ENCODE assay signal across 20 cellular contexts in genomic region chr14:89571502-89571901, GRCh38.
DNase-seq lines count a peak whose midpoint lies in the region; ATAC-seq, FAIRE-seq and TF ChIP-seq lines count a peak whose summit lies in the region.
"Had no signal": no experiment of that assay in that cellular context is flagged by ENCODE, and none has a peak within 500 bp of the region (broad histone marks: within the 10 kb centered on the region; RNA-seq: fewer than 3 reads in every experiment).

No MANE protein-coding gene starts in this region.

- H3K36me3 ChIP-seq in GM12878 (ENCODE audit: control insufficient read depth in 2 of 2, insufficient read depth in 2 of 2, low read length in 1 of 2): no peaks in the 10 kb centered on the region
- H3K36me3 ChIP-seq: SJSA1 had no signal

- TF ChIP-seq CTCF in GM12878 (IDR thresholded peaks at IDR 0.05 in 2 of 3, conservative IDR thresholded peaks at IDR 0.05 in 1 of 3; ENCODE audit: control insufficient read depth in 2 of 3, extremely low read depth in 1 of 3, insufficient read depth in 1 of 3, low read depth in 3 of 3, low read length in 3 of 3): no peak

- H3K4me1 ChIP-seq in GM12878 (ENCODE audit: control insufficient read depth, insufficient read depth, low read length): no peaks in the 10 kb centered on the region
- H3K4me1 ChIP-seq: SJSA1 had no signal

- H3K27ac ChIP-seq in GM12878 (ENCODE audit: control insufficient read depth, insufficient read depth): no peak overlapping the region
- H3K27ac ChIP-seq: PC-9, SJSA1 had no signal

- RAD21 ChIA-PET in GM12878 (lab: Charles Lee; ENCODE audit: unreplicated experiment): no interaction called here

- no peak for FAIRE-seq in GM12878 (lab: Jason Lieb, UNC)
- FAIRE-seq: GM18507, H1 had no signal

- CTCF ChIA-PET in GM12878 (lab: Yijun Ruan, JAX): no interaction called here

- TF ChIP-seq EP300 in GM12878 (IDR thresholded peaks at IDR 0.05; ENCODE audit: borderline replicate concordance in 1 of 2, control insufficient read depth in 1 of 2, low read depth in 2 of 2, low read length in 2 of 2): no peak

- H2AFZ ChIP-seq in GM12878 (ENCODE audit: control insufficient read depth, low read depth, low read length): no peak overlapping the region
- H2AFZ ChIP-seq: PC-9 had no signal

- no peaks in the 10 kb centered on the region for H3K79me2 ChIP-seq in GM12878 (ENCODE audit: control insufficient read depth, insufficient read depth, low read length)

- SMC1A ChIA-PET in GM12878 (lab: Charles Lee; ENCODE audit: uncharacterized antibody, unreplicated experiment): no interaction called here

- in situ Hi-C loops in GM12878 (cut with MboI): no loop called here

- TF ChIP-seq POLR2A in GM12878 (IDR thresholded peaks at IDR 0.05; ENCODE audit: low read depth, low read length): no peak

- no peak for TF ChIP-seq RAD21 in GM12878 (IDR thresholded peaks at IDR 0.05; ENCODE audit: insufficient read depth, low read depth, low read length)

- no peaks in the 10 kb centered on the region for H3K27me3 ChIP-seq in GM12878 (replicated peaks in 1 of 2; ENCODE audit: control insufficient read depth in 2 of 2, insufficient read depth in 2 of 2, low read length in 1 of 2)
- H3K27me3 ChIP-seq: SJSA1 had no signal

- no peak overlapping the region for H3K4me3 ChIP-seq in Jurkat, Clone E6-1 (ENCODE audit: low read length)
- no peak overlapping the region for H3K4me3 ChIP-seq in GM12878
- H3K4me3 ChIP-seq: PC-9, SJSA1 had no signal

- ATAC-seq in GM12878 (no peak), GM19455 (IDR thresholded peaks at IDR 0.05; ENCODE audit: unreplicated experiment) (no peak), GM21367 (IDR thresholded peaks at IDR 0.05; ENCODE audit: unreplicated experiment) (no peak)
- ATAC-seq: Right ventricle myocardium inferior had no signal

- H3K9me3 ChIP-seq in GM12878 (replicated peaks; ENCODE audit: control insufficient read depth, insufficient read depth, low read length): no peaks in the 10 kb centered on the region
- H3K9me3 ChIP-seq: SJSA1 had no signal

- no TSS peak for BruUV-seq in GM12878 (replicated peaks; lab: Mats Ljungman, UMichigan)

- DNase-seq in NCI-H2081 (lab: John Stamatoyannopoulos, UW): peak; percentile 42 to 66
- DNase-seq in NCI-H2081 treated with DMSO at 0.1 percent for 48 hours (lab: John Stamatoyannopoulos, UW): no peak
- DNase-seq in Jurkat, Clone E6-1 (ENCODE audit: low read depth, low spot score): peak; percentile 14
- peak; percentile 67 for DNase-seq in NCI-H1694 treated with DMSO at 0.1 percent for 48 hours (lab: John Stamatoyannopoulos, UW)
- no peak for DNase-seq in GM12878 (ENCODE audit: low read depth, low spot score)
- DNase-seq in stimulated activated CD4-positive, alpha-beta T cell treated with anti-CD3 and anti-CD28 coated beads, Interleukin-1b, Interleukin-23, amount 100 ng/mL, for 48 hours: no peak
- DNase-seq: 8988T; Calu3; HCEC 1CT; Kasumi-1; MV-4-11; NCI-H526 treated with DMSO at 0.1 percent for 48 hours; NK-92 treated with Interleukin-12 subunit alpha and Interleukin-12 subunit beta, amount 100 ng/mL, for 24 hours; PC-9 had no signal

- H4K20me1 ChIP-seq in GM12878 (ENCODE audit: control insufficient read depth, insufficient read depth): no peaks in the 10 kb centered on the region

- no peak overlapping the region for H3K4me2 ChIP-seq in GM12878 (ENCODE audit: control insufficient read depth, insufficient read depth)
- H3K4me2 ChIP-seq: PC-9 had no signal

- 85% methylated on average over 1 of the region's 1 CpG for WGBS in GM12878 (ENCODE audit: insufficient coverage, insufficient replicate concordance, low lambda C conversion rate, missing lambda C conversion rate)

- intact Hi-C loops in GM12878 (cut with micrococcal nuclease; ENCODE audit: unreplicated experiment): no loop called here

- no peak overlapping the region for H3K9ac ChIP-seq in GM12878 (ENCODE audit: control insufficient read depth, insufficient read depth, low read length)

- POLR2A ChIA-PET in GM12878 (lab: Charles Lee): no interaction called here

TF ChIP-seq in GM12878, 131 proteins besides CTCF, POLR2A, EP300 and RAD21:
- TF ChIP-seq, protein P1, sequence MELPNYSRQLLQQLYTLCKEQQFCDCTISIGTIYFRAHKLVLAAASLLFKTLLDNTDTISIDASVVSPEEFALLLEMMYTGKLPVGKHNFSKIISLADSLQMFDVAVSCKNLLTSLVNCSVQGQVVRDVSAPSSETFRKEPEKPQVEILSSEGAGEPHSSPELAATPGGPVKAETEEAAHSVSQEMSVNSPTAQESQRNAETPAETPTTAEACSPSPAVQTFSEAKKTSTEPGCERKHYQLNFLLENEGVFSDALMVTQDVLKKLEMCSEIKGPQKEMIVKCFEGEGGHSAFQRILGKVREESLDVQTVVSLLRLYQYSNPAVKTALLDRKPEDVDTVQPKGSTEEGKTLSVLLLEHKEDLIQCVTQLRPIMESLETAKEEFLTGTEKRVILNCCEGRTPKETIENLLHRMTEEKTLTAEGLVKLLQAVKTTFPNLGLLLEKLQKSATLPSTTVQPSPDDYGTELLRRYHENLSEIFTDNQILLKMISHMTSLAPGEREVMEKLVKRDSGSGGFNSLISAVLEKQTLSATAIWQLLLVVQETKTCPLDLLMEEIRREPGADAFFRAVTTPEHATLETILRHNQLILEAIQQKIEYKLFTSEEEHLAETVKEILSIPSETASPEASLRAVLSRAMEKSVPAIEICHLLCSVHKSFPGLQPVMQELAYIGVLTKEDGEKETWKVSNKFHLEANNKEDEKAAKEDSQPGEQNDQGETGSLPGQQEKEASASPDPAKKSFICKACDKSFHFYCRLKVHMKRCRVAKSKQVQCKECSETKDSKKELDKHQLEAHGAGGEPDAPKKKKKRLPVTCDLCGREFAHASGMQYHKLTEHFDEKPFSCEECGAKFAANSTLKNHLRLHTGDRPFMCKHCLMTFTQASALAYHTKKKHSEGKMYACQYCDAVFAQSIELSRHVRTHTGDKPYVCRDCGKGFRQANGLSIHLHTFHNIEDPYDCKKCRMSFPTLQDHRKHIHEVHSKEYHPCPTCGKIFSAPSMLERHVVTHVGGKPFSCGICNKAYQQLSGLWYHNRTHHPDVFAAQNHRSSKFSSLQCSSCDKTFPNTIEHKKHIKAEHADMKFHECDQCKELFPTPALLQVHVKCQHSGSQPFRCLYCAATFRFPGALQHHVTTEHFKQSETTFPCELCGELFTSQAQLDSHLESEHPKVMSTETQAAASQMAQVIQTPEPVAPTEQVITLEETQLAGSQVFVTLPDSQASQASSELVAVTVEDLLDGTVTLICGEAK (IDR thresholded peaks at IDR 0.05; ENCODE audit: borderline replicate concordance): peak; percentile 75
- TF ChIP-seq TBL1XR1 (IDR thresholded peaks at IDR 0.05; ENCODE audit: low read depth, low read length): no peak

Comparison
In these comparisons a context has a peak if more than half of its experiments do, and no peak if none do; other contexts are left out.
1. DNase-seq: peak in NCI-H2081 (2 of 2), Jurkat, Clone E6-1 (single experiment) and NCI-H1694 treated with DMSO at 0.1 percent for 48 hours (single experiment); none in NCI-H2081 treated with DMSO at 0.1 percent for 48 hours (single experiment), GM12878 (single experiment) and stimulated activated CD4-positive, alpha-beta T cell treated with anti-CD3 and anti-CD28 coated beads, Interleukin-1b, Interleukin-23, amount 100 ng/mL, for 48 hours (single experiment).